8 cellular contexts compared by ENCODE assay signal in genomic region chr1:100265931-100266830, GRCh38. TPM values are rescaled to one million over a fixed set of nuclear protein-coding genes. Genes with fewer than 3 reads are reported as not detected.
A peak's percentile ranks its signal among the peaks of the same experiment; 100 is the strongest.
DNase-seq lines count a peak whose midpoint lies in the region; ATAC-seq lines count a peak whose summit lies in the region.

Gene RTCA (plus strand): TSS chr1:100266216. CDS start chr1:100266376, 160 bp downstream.

- DNase-seq in DMS 273 (lab: John Stamatoyannopoulos, UW; ENCODE audit: unreplicated experiment) (peak; percentile 98), OCI-M2 (lab: John Stamatoyannopoulos, UW; ENCODE audit: unreplicated experiment) (peak; percentile 53), activated T-cell treated with anti-CD3 and anti-CD28 coated beads for 48 hours (ENCODE audit: low read depth) (peak; percentile 92), epithelial cell of prostate (ENCODE audit: low read depth, low spot score) (peak; percentile 54), mucosa of gallbladder (ENCODE audit: low spot score) (peak; percentile 97)
- peak; percentile 87 to 91 for DNase-seq in stimulated activated CD8-positive, alpha-beta memory T cell treated with anti-CD3 and anti-CD28 coated beads, Interleukin-4, amount 100 ng/mL, for 4 hours (ENCODE audit: low read depth in 2 of 2, low spot score in 1 of 2)

- H3K4me3 Mint-ChIP-seq in IgD-negative memory B cell, result peak within 1 kb of the TSS; percentile 99 to 100 (median 100)

- H3K27ac ChIP-seq in epithelial cell of prostate, result peak within 1 kb of the TSS; percentile 72

- no peaks in the 10 kb centered on the region for H3K27me3 Mint-ChIP-seq in IgD-negative memory B cell

- H3K36me3 Mint-ChIP-seq in IgD-negative memory B cell, result peaks cover 6% of the 10 kb centered on the region

- H3K4me1 Mint-ChIP-seq in IgD-negative memory B cell, result peaks cover 15 to 33% (median 28%) of the 10 kb centered on the region in 3 donors

- H3K9me3 Mint-ChIP-seq in IgD-negative memory B cell, result no peaks in the 10 kb centered on the region

- peak; percentile 97 for ATAC-seq in GM21529 (IDR thresholded peaks at IDR 0.05; ENCODE audit: unreplicated experiment)

- H3K27ac Mint-ChIP-seq in IgD-negative memory B cell, result peak within 1 kb of the TSS; percentile 93 to 98 (median 97)

RNA-seq across cellular contexts. Expression of gene RTCA, which starts in this region (rescaled TPM):
- 19.4 TPM for polyA plus RNA-seq in IgD-negative memory B cell
- total RNA-seq in mucosa of gallbladder, result 38.1 TPM

Comparison
In these comparisons a context has a peak if more than half of its experiments do, and no peak if none do; other contexts are left out.
1. Peak in every context shown above with its lines: DNase-seq, ATAC-seq and H3K27ac ChIP-seq.